Comparison of ENCODE assay signal across 35 cellular contexts in the genomic region with DNA sequence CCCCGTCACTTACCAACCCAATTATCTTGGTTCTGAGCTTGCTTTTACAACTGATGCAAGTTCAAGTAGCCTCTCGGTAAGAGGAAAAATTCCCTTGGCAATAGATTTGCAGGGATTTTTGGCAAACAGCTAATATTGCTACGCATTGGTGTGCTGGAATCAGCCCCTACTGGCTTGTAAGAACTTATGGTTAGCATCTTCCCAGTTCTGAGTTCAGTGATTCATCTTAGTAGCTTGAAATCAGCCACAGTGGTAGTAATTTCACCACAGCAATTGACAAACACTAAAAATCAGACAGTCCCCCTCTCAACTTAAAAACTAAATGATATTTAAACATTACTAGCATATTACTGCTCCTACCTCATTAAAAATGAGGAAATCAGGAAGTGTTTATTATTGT. TPM values are rescaled to one million over a fixed set of nuclear protein-coding genes. Genes with fewer than 3 reads are reported as not detected.
"Had no signal": no experiment of that assay in that cellular context is flagged by ENCODE, and none has a peak within 500 bp of the region (broad histone marks: within the 10 kb centered on the region; RNA-seq: fewer than 3 reads in every experiment).

No MANE protein-coding gene starts in this region.

- H3K4me1 ChIP-seq: Peyer's patch, SJSA1 had no signal

- ATAC-seq: activated CD4-positive, alpha-beta T cell treated with anti-CD3 and anti-CD28 coated beads for 36 hours; activated CD4-positive, CD25-positive, alpha-beta regulatory T cell treated with anti-CD3 and anti-CD28 coated beads, Interleukin-2, amount 50 U/mL, for 24 hours; activated CD8-positive, alpha-beta T cell treated with anti-CD3 and anti-CD28 coated beads, Interleukin-2, amount 10 ng/mL, durations not matched to agents 7 days and 5 days; activated naive CD8-positive, alpha-beta T cell treated with anti-CD3 and anti-CD28 coated beads, Interleukin-2, amount 50 U/mL, for 24 hours; activated T-cell treated with anti-CD3 and anti-CD28 coated beads, Interleukin-2, amount 50 U/mL, for 4 hours; PC-3; WTC11 had no signal

- H3K9me3 Mint-ChIP-seq: activated CD4-positive, alpha-beta T cell treated with anti-CD3 and anti-CD28 coated beads, Interleukin-2, amount 10 ng/mL, durations not matched to agents 7 days and 5 days; activated naive CD4-positive, alpha-beta T cell treated with anti-CD3 and anti-CD28 coated beads, Interleukin-2, amount 10 ng/mL, durations not matched to agents 7 days and 5 days; activated naive CD8-positive, alpha-beta T cell treated with anti-CD3 and anti-CD28 coated beads, Interleukin-2, amount 50 U/mL, for 24 hours; activated T-cell treated with anti-CD3 and anti-CD28 coated beads, Interleukin-2, amount 50 U/mL, for 4 hours; central memory CD8-positive, alpha-beta T cell; T-helper 1 cell treated with Interleukin-12 subunit alpha and Interleukin-12 subunit beta and Interleukin-4 antibody, amounts not matched to agents 30 μg/mL and 1 μg/mL, for 36 hours; T-helper 2 cell treated with Interferon-gamma antibody and Interleukin-4, amounts not matched to agents 5 μg/mL and 100 μg/mL, for 36 hours; WTC11 had no signal

- H3K36me3 Mint-ChIP-seq: activated naive CD4-positive, alpha-beta T cell treated with anti-CD3 and anti-CD28 coated beads, Interleukin-2, amount 10 ng/mL, durations not matched to agents 7 days and 5 days; activated naive CD8-positive, alpha-beta T cell; WTC11 had no signal

- H3K27ac ChIP-seq: cardiac muscle cell, Peyer's patch, SJSA1 had no signal

- H3K36me3 ChIP-seq: cardiac muscle cell, Peyer's patch, SJSA1 had no signal

- H3K4me3 ChIP-seq: cardiac muscle cell, Peyer's patch, SJSA1 had no signal

- H3K27ac Mint-ChIP-seq: activated CD4-positive, alpha-beta T cell treated with anti-CD3 and anti-CD28 coated beads for 36 hours; activated CD4-positive, alpha-beta T cell treated with anti-CD3 and anti-CD28 coated beads, Interleukin-2, amount 10 ng/mL, durations not matched to agents 7 days and 5 days; activated CD8-positive, alpha-beta T cell treated with anti-CD3 and anti-CD28 coated beads, Interleukin-2, amount 10 ng/mL, durations not matched to agents 7 days and 5 days; activated naive CD4-positive, alpha-beta T cell treated with anti-CD3 and anti-CD28 coated beads, Interleukin-2, amount 10 ng/mL, durations not matched to agents 7 days and 5 days; activated naive CD8-positive, alpha-beta T cell; activated naive CD8-positive, alpha-beta T cell treated with anti-CD3 and anti-CD28 coated beads, Interleukin-2, amount 50 U/mL, for 24 hours; T-helper 1 cell treated with Interleukin-12 subunit alpha and Interleukin-12 subunit beta and Interleukin-4 antibody, amounts not matched to agents 30 μg/mL and 1 μg/mL, for 36 hours; T-helper 2 cell treated with Interferon-gamma antibody and Interleukin-4, amounts not matched to agents 5 μg/mL and 100 μg/mL, for 36 hours; WTC11 had no signal

- DNase-seq: activated CD4-positive, alpha-beta T cell treated with anti-CD3 and anti-CD28 coated beads for 36 hours; activated CD4-positive, alpha-beta T cell treated with anti-CD3 and anti-CD28 coated beads, Interleukin-2, amount 10 ng/mL, durations not matched to agents 7 days and 5 days; activated CD4-positive, alpha-beta T cell treated with anti-CD3 and anti-CD28 coated beads, Interleukin-2, amount 50 U/mL, for 48 hours; activated CD8-positive, alpha-beta T cell treated with anti-CD3 and anti-CD28 coated beads, Interleukin-2, amount 10 ng/mL, durations not matched to agents 7 days and 5 days; activated effector memory CD4-positive, alpha-beta T cell treated with Interleukin-2 at 50 U/mL for 16 hours; activated naive CD4-positive, alpha-beta T cell treated with anti-CD3 and anti-CD28 coated beads, Interleukin-2, amount 10 ng/mL, durations not matched to agents 7 days and 5 days; activated naive CD8-positive, alpha-beta T cell treated with anti-CD3 and anti-CD28 coated beads, Interleukin-2, amount 50 U/mL, for 24 hours; activated T-cell treated with anti-CD3 and anti-CD28 coated beads, Interleukin-2, amount 50 U/mL, for 4 hours; amniotic stem cell; aorta; NCI-H1092 treated with DMSO at 0.1 percent for 48 hours; NCI-H146; NCI-H187; NCI-H2029 treated with DMSO at 0.1 percent for 48 hours; NCI-H2171 treated with DMSO at 0.1 percent for 48 hours; NCI-H2227 treated with DMSO at 0.1 percent for 48 hours; NCI-H446; NCI-H510A treated with DMSO at 0.1 percent for 48 hours; NCI-H526 treated with DMSO at 0.1 percent for 48 hours; NCI-H774; PC-3; Peyer's patch; RPMI8226; SHP77 treated with DMSO at 0.1 percent for 48 hours; SK-N-SH had no signal

- H3K4me3 Mint-ChIP-seq: activated CD4-positive, alpha-beta T cell treated with anti-CD3 and anti-CD28 coated beads for 36 hours; activated CD4-positive, alpha-beta T cell treated with anti-CD3 and anti-CD28 coated beads, Interleukin-2, amount 10 ng/mL, durations not matched to agents 7 days and 5 days; activated CD8-positive, alpha-beta T cell treated with anti-CD3 and anti-CD28 coated beads, Interleukin-2, amount 10 ng/mL, durations not matched to agents 7 days and 5 days; activated naive CD4-positive, alpha-beta T cell treated with anti-CD3 and anti-CD28 coated beads, Interleukin-2, amount 10 ng/mL, durations not matched to agents 7 days and 5 days; activated naive CD8-positive, alpha-beta T cell; activated naive CD8-positive, alpha-beta T cell treated with anti-CD3 and anti-CD28 coated beads, Interleukin-2, amount 50 U/mL, for 24 hours; activated T-cell treated with anti-CD3 and anti-CD28 coated beads, Interleukin-2, amount 50 U/mL, for 4 hours; central memory CD8-positive, alpha-beta T cell; T-helper 1 cell treated with Interleukin-12 subunit alpha and Interleukin-12 subunit beta and Interleukin-4 antibody, amounts not matched to agents 30 μg/mL and 1 μg/mL, for 36 hours; T-helper 2 cell treated with Interferon-gamma antibody and Interleukin-4, amounts not matched to agents 5 μg/mL and 100 μg/mL, for 36 hours; WTC11 had no signal

- H3K9me3 ChIP-seq: Peyer's patch, SJSA1, SK-N-SH had no signal

- H3K4me1 Mint-ChIP-seq: activated CD4-positive, alpha-beta T cell treated with anti-CD3 and anti-CD28 coated beads for 36 hours; activated naive CD8-positive, alpha-beta T cell treated with anti-CD3 and anti-CD28 coated beads, Interleukin-2, amount 50 U/mL, for 24 hours; central memory CD8-positive, alpha-beta T cell had no signal

RNA-seq across cellular contexts. Expression of gene RAX, which starts 5.9 kb away (rescaled TPM):
- total RNA-seq: activated CD4-positive, alpha-beta T cell treated with anti-CD3 and anti-CD28 coated beads for 36 hours; activated CD4-positive, alpha-beta T cell treated with anti-CD3 and anti-CD28 coated beads, Interleukin-2, amount 10 ng/mL, durations not matched to agents 7 days and 5 days; activated CD8-positive, alpha-beta T cell treated with anti-CD3 and anti-CD28 coated beads, Interleukin-2, amount 10 ng/mL, durations not matched to agents 7 days and 5 days; activated T-cell treated with anti-CD3 and anti-CD28 coated beads, Interleukin-2, amount 50 U/mL, for 4 hours; aorta; chondrocyte; M059J; PC-3; Peyer's patch; SJSA1 had no signal
- polyA plus RNA-seq: aorta, SK-N-SH had no signal

RNA-seq across cellular contexts. Expression of gene CPLX4, which starts 39.3 kb away (rescaled TPM):
- total RNA-seq: activated CD4-positive, alpha-beta T cell treated with anti-CD3 and anti-CD28 coated beads for 36 hours; activated CD4-positive, alpha-beta T cell treated with anti-CD3 and anti-CD28 coated beads, Interleukin-2, amount 10 ng/mL, durations not matched to agents 7 days and 5 days; activated CD8-positive, alpha-beta T cell treated with anti-CD3 and anti-CD28 coated beads, Interleukin-2, amount 10 ng/mL, durations not matched to agents 7 days and 5 days; activated T-cell treated with anti-CD3 and anti-CD28 coated beads, Interleukin-2, amount 50 U/mL, for 4 hours; aorta; cardiac muscle cell; chondrocyte; M059J; PC-3; Peyer's patch; SJSA1; WTC11 had no signal
- polyA plus RNA-seq: cardiac muscle cell, SK-N-SH had no signal

RNA-seq across cellular contexts. Expression of gene GRP, which starts 59.2 kb away (rescaled TPM):
- total RNA-seq: activated CD4-positive, alpha-beta T cell treated with anti-CD3 and anti-CD28 coated beads for 36 hours; activated CD4-positive, alpha-beta T cell treated with anti-CD3 and anti-CD28 coated beads, Interleukin-2, amount 10 ng/mL, durations not matched to agents 7 days and 5 days; activated CD8-positive, alpha-beta T cell treated with anti-CD3 and anti-CD28 coated beads, Interleukin-2, amount 10 ng/mL, durations not matched to agents 7 days and 5 days; activated T-cell treated with anti-CD3 and anti-CD28 coated beads, Interleukin-2, amount 50 U/mL, for 4 hours; aorta; chondrocyte; M059J; PC-3; Peyer's patch; SJSA1 had no signal
- polyA plus RNA-seq: cardiac muscle cell had no signal
